Comparison of ENCODE assay signal across 1 cellular context in the genomic region with DNA sequence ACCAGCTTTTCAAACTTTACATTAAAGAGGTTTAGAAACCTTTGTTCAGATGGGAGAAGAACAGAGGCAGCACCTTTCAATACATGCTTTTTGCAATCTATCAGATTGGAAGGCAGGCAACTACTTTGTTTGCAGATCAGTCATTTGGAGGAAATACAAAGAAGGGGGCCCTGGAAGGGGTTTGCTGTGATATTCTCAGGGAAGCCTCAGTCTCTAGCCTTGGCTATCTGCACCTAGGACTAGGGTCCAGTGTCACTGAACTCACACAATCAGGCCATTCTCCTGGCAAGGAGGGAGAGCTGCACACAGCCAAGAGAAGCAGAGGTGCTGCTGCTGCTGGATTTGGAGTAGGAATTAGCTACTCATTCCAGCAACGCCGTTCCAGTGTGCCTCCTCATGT.
TF ChIP-seq lines count a peak whose summit lies in the region.

No MANE protein-coding gene starts in this region.

TF ChIP-seq in HepG2, 621 proteins besides CTCF, POLR2A, EP300 and RAD21 (continued from another document):
- TF ChIP-seq HNF4A (CRISPR knock-in tag; IDR thresholded peaks at IDR 0.05) (peak; percentile 84), ZNF607 (CRISPR knock-in tag; IDR thresholded peaks at IDR 0.05; ENCODE audit: borderline replicate concordance) (no peak), RFX1 (IDR thresholded peaks at IDR 0.05) (no peak), ZNF34 (CRISPR knock-in tag; IDR thresholded peaks at IDR 0.05; ENCODE audit: borderline replicate concordance) (no peak), TCF7 (IDR thresholded peaks at IDR 0.05; ENCODE audit: low read depth) (0 out of 2 replicates have a peak, but pooled peaks have one; percentile 26), ZNF558 (CRISPR knock-in tag; IDR thresholded peaks at IDR 0.05; ENCODE audit: borderline replicate concordance) (no peak), ZNF720 (CRISPR knock-in tag; IDR thresholded peaks at IDR 0.05) (no peak), IKZF1 (IDR thresholded peaks at IDR 0.05) (no peak), DMAP1 (CRISPR knock-in tag; IDR thresholded peaks at IDR 0.05) (no peak), ZNF644 (CRISPR knock-in tag; IDR thresholded peaks at IDR 0.05; ENCODE audit: low read depth) (no peak), KDM6A (CRISPR knock-in tag; IDR thresholded peaks at IDR 0.05; ENCODE audit: low read depth) (peak; percentile 43; the same call in 1 of the 2 replicates), FOXA3 (CRISPR knock-in tag; IDR thresholded peaks at IDR 0.05) (peak; percentile 25; the same call in 1 of the 2 replicates), ZKSCAN5 (CRISPR knock-in tag; IDR thresholded peaks at IDR 0.05) (no peak), FOXP1 (IDR thresholded peaks at IDR 0.05) (no peak), FOXP1 (CRISPR knock-in tag; IDR thresholded peaks at IDR 0.05) (peak; percentile 47; the same call in 1 of the 2 replicates), WIZ (CRISPR knock-in tag; IDR thresholded peaks at IDR 0.05) (no peak), CCDC6 (CRISPR knock-in tag; IDR thresholded peaks at IDR 0.05) (no peak), ZSCAN22 (CRISPR knock-in tag; IDR thresholded peaks at IDR 0.05) (no peak), ZFP36L1 (CRISPR knock-in tag; IDR thresholded peaks at IDR 0.05) (no peak), ZNF343 (CRISPR knock-in tag; IDR thresholded peaks at IDR 0.05) (no peak), SCMH1 (CRISPR knock-in tag; IDR thresholded peaks at IDR 0.05; ENCODE audit: borderline replicate concordance) (no peak), NFKB2 (CRISPR knock-in tag; IDR thresholded peaks at IDR 0.05; ENCODE audit: borderline replicate concordance) (no peak), NCOR1 (IDR thresholded peaks at IDR 0.05; ENCODE audit: borderline replicate concordance, low read length) (peak; percentile 68; the same call in 1 of the 2 replicates), ZMAT3 (CRISPR knock-in tag; conservative IDR thresholded peaks at IDR 0.05) (no peak), CC2D1A (CRISPR knock-in tag; IDR thresholded peaks at IDR 0.05) (no peak), ZFP41 (CRISPR knock-in tag; IDR thresholded peaks at IDR 0.05; ENCODE audit: borderline replicate concordance) (no peak), SOX5 (CRISPR knock-in tag; IDR thresholded peaks at IDR 0.05; ENCODE audit: borderline replicate concordance) (peak; percentile 62), ZNF598 (CRISPR knock-in tag; IDR thresholded peaks at IDR 0.05; ENCODE audit: borderline replicate concordance) (no peak), ZNF780A (CRISPR knock-in tag; IDR thresholded peaks at IDR 0.05) (no peak), NRL (CRISPR knock-in tag; IDR thresholded peaks at IDR 0.05; ENCODE audit: borderline replicate concordance) (no peak), SKI (IDR thresholded peaks at IDR 0.05; ENCODE audit: partially characterized antibody) (no peak), ZNF33A (CRISPR knock-in tag; IDR thresholded peaks at IDR 0.05; ENCODE audit: borderline replicate concordance) (no peak), ZBTB7B (CRISPR knock-in tag; IDR thresholded peaks at IDR 0.05) (peak; percentile 34; the same call in 1 of the 2 replicates), CHCHD3 (CRISPR knock-in tag; IDR thresholded peaks at IDR 0.05) (no peak), SOX6 (IDR thresholded peaks at IDR 0.05) (no peak), SOX6 (CRISPR knock-in tag; IDR thresholded peaks at IDR 0.05) (peak; percentile 89), GATAD2A (CRISPR knock-in tag; IDR thresholded peaks at IDR 0.05) (peak; percentile 53), SPEN (CRISPR knock-in tag; IDR thresholded peaks at IDR 0.05; ENCODE audit: low read depth) (no peak), TOPORS (CRISPR knock-in tag; IDR thresholded peaks at IDR 0.05) (no peak), NFIC (IDR thresholded peaks at IDR 0.05; ENCODE audit: low read length) (0 out of 2 replicates have a peak, but pooled peaks have one; percentile 45), ZNF10 (CRISPR knock-in tag; IDR thresholded peaks at IDR 0.05; ENCODE audit: borderline replicate concordance, low read depth) (no peak), HNF4G (IDR thresholded peaks at IDR 0.05; ENCODE audit: borderline replicate concordance, low read depth, low read length) (peak; percentile 64), HNF4G (CRISPR knock-in tag; IDR thresholded peaks at IDR 0.05; ENCODE audit: borderline replicate concordance, low read depth) (no peak), ZNF781 (CRISPR knock-in tag; IDR thresholded peaks at IDR 0.05; ENCODE audit: borderline replicate concordance, not compliant biosample characterization) (no peak), GLI4 (CRISPR knock-in tag; IDR thresholded peaks at IDR 0.05; ENCODE audit: borderline replicate concordance) (no peak), POGZ (CRISPR knock-in tag; IDR thresholded peaks at IDR 0.05) (0 out of 2 replicates have a peak, but pooled peaks have one; percentile 27), HMG20B (CRISPR knock-in tag; conservative IDR thresholded peaks at IDR 0.05) (0 out of 2 replicates have a peak, but pooled peaks have one; percentile 23), ZNF292 (CRISPR knock-in tag; IDR thresholded peaks at IDR 0.05; ENCODE audit: borderline replicate concordance, low read depth) (no peak), ZSCAN30 (CRISPR knock-in tag; IDR thresholded peaks at IDR 0.05) (no peak), SSRP1 (CRISPR knock-in tag; IDR thresholded peaks at IDR 0.05) (no peak), ZBTB8A (CRISPR knock-in tag; IDR thresholded peaks at IDR 0.05; ENCODE audit: borderline replicate concordance, low read depth) (no peak), BCL6 (CRISPR knock-in tag; IDR thresholded peaks at IDR 0.05) (no peak)
- TF ChIP-seq, protein P1, sequence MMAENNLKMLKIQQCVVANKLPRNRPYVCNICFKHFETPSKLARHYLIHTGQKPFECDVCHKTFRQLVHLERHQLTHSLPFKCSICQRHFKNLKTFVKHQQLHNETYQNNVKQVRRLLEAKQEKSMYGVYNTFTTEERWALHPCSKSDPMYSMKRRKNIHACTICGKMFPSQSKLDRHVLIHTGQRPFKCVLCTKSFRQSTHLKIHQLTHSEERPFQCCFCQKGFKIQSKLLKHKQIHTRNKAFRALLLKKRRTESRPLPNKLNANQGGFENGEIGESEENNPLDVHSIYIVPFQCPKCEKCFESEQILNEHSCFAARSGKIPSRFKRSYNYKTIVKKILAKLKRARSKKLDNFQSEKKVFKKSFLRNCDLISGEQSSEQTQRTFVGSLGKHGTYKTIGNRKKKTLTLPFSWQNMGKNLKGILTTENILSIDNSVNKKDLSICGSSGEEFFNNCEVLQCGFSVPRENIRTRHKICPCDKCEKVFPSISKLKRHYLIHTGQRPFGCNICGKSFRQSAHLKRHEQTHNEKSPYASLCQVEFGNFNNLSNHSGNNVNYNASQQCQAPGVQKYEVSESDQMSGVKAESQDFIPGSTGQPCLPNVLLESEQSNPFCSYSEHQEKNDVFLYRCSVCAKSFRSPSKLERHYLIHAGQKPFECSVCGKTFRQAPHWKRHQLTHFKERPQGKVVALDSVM (CRISPR knock-in tag; IDR thresholded peaks at IDR 0.05), result no peak
- TF ChIP-seq, protein P2, sequence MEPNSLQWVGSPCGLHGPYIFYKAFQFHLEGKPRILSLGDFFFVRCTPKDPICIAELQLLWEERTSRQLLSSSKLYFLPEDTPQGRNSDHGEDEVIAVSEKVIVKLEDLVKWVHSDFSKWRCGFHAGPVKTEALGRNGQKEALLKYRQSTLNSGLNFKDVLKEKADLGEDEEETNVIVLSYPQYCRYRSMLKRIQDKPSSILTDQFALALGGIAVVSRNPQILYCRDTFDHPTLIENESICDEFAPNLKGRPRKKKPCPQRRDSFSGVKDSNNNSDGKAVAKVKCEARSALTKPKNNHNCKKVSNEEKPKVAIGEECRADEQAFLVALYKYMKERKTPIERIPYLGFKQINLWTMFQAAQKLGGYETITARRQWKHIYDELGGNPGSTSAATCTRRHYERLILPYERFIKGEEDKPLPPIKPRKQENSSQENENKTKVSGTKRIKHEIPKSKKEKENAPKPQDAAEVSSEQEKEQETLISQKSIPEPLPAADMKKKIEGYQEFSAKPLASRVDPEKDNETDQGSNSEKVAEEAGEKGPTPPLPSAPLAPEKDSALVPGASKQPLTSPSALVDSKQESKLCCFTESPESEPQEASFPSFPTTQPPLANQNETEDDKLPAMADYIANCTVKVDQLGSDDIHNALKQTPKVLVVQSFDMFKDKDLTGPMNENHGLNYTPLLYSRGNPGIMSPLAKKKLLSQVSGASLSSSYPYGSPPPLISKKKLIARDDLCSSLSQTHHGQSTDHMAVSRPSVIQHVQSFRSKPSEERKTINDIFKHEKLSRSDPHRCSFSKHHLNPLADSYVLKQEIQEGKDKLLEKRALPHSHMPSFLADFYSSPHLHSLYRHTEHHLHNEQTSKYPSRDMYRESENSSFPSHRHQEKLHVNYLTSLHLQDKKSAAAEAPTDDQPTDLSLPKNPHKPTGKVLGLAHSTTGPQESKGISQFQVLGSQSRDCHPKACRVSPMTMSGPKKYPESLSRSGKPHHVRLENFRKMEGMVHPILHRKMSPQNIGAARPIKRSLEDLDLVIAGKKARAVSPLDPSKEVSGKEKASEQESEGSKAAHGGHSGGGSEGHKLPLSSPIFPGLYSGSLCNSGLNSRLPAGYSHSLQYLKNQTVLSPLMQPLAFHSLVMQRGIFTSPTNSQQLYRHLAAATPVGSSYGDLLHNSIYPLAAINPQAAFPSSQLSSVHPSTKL (CRISPR knock-in tag; IDR thresholded peaks at IDR 0.05), result peak; percentile 71; the same call in 1 of the 2 replicates
- TF ChIP-seq, protein P3, sequence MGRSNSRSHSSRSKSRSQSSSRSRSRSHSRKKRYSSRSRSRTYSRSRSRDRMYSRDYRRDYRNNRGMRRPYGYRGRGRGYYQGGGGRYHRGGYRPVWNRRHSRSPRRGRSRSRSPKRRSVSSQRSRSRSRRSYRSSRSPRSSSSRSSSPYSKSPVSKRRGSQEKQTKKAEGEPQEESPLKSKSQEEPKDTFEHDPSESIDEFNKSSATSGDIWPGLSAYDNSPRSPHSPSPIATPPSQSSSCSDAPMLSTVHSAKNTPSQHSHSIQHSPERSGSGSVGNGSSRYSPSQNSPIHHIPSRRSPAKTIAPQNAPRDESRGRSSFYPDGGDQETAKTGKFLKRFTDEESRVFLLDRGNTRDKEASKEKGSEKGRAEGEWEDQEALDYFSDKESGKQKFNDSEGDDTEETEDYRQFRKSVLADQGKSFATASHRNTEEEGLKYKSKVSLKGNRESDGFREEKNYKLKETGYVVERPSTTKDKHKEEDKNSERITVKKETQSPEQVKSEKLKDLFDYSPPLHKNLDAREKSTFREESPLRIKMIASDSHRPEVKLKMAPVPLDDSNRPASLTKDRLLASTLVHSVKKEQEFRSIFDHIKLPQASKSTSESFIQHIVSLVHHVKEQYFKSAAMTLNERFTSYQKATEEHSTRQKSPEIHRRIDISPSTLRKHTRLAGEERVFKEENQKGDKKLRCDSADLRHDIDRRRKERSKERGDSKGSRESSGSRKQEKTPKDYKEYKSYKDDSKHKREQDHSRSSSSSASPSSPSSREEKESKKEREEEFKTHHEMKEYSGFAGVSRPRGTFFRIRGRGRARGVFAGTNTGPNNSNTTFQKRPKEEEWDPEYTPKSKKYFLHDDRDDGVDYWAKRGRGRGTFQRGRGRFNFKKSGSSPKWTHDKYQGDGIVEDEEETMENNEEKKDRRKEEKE (IDR thresholded peaks at IDR 0.05), result no peak
- TF ChIP-seq, protein P4, sequence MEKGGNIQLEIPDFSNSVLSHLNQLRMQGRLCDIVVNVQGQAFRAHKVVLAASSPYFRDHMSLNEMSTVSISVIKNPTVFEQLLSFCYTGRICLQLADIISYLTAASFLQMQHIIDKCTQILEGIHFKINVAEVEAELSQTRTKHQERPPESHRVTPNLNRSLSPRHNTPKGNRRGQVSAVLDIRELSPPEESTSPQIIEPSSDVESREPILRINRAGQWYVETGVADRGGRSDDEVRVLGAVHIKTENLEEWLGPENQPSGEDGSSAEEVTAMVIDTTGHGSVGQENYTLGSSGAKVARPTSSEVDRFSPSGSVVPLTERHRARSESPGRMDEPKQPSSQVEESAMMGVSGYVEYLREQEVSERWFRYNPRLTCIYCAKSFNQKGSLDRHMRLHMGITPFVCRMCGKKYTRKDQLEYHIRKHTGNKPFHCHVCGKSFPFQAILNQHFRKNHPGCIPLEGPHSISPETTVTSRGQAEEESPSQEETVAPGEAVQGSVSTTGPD (CRISPR knock-in tag; IDR thresholded peaks at IDR 0.05), result 0 out of 2 replicates have a peak, but pooled peaks have one; percentile 44
- TF ChIP-seq, protein P5, sequence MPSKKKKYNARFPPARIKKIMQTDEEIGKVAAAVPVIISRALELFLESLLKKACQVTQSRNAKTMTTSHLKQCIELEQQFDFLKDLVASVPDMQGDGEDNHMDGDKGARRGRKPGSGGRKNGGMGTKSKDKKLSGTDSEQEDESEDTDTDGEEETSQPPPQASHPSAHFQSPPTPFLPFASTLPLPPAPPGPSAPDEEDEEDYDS (CRISPR knock-in tag; IDR thresholded peaks at IDR 0.05), result no peak
- TF ChIP-seq, protein P6, sequence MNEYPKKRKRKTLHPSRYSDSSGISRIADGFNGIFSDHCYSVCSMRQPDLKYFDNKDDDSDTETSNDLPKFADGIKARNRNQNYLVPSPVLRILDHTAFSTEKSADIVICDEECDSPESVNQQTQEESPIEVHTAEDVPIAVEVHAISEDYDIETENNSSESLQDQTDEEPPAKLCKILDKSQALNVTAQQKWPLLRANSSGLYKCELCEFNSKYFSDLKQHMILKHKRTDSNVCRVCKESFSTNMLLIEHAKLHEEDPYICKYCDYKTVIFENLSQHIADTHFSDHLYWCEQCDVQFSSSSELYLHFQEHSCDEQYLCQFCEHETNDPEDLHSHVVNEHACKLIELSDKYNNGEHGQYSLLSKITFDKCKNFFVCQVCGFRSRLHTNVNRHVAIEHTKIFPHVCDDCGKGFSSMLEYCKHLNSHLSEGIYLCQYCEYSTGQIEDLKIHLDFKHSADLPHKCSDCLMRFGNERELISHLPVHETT (CRISPR knock-in tag; conservative IDR thresholded peaks at IDR 0.05), result no peak
- TF ChIP-seq, protein P7, sequence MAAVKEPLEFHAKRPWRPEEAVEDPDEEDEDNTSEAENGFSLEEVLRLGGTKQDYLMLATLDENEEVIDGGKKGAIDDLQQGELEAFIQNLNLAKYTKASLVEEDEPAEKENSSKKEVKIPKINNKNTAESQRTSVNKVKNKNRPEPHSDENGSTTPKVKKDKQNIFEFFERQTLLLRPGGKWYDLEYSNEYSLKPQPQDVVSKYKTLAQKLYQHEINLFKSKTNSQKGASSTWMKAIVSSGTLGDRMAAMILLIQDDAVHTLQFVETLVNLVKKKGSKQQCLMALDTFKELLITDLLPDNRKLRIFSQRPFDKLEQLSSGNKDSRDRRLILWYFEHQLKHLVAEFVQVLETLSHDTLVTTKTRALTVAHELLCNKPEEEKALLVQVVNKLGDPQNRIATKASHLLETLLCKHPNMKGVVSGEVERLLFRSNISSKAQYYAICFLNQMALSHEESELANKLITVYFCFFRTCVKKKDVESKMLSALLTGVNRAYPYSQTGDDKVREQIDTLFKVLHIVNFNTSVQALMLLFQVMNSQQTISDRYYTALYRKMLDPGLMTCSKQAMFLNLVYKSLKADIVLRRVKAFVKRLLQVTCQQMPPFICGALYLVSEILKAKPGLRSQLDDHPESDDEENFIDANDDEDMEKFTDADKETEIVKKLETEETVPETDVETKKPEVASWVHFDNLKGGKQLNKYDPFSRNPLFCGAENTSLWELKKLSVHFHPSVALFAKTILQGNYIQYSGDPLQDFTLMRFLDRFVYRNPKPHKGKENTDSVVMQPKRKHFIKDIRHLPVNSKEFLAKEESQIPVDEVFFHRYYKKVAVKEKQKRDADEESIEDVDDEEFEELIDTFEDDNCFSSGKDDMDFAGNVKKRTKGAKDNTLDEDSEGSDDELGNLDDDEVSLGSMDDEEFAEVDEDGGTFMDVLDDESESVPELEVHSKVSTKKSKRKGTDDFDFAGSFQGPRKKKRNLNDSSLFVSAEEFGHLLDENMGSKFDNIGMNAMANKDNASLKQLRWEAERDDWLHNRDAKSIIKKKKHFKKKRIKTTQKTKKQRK (IDR thresholded peaks at IDR 0.05; ENCODE audit: low read length), result no peak
TF ChIP-seq in HepG2: peak in this region for 36.
